23 cellular contexts compared by ENCODE assay signal in the genomic region with DNA sequence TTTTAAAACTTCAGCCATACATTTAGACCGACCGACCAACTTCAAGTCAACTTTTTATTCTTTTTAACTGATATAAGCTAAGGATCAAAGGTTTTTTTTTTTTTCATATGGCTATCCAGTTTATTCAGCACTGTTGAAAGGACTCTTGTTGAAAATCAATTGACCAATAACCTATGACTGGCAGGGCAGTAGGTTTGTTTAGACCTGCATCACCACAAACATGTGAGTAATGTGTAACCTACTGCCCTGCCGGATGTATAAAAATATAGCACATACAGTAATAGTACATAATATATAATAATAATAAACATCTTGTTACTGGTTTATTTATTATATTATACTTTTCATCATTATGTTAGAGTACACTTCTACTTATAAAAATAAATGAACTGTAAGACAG.
"Had no signal": no experiment of that assay in that cellular context is flagged by ENCODE, and none has a peak within 500 bp of the region (broad histone marks: within the 10 kb centered on the region; RNA-seq: fewer than 3 reads in every experiment).

No MANE protein-coding gene starts in this region.

- H3K4me1 ChIP-seq: left ventricle myocardium inferior, pancreas, prostate gland, suprapubic skin, tibial artery, upper lobe of right lung had no signal

- DNase-seq: hypothalamus; immature natural killer cell; kidney; left colon; left ventricle myocardium inferior; naive thymus-derived CD8-positive, alpha-beta T cell; nucleus accumbens; pancreas; posterior cingulate gyrus; retina; right cardiac atrium; stimulated activated CD4-positive, alpha-beta T cell treated with anti-CD3 and anti-CD28 coated beads, Interleukin-4, amount 100 ng/mL, for 24 hours; stimulated activated naive CD4-positive, alpha-beta T cell; tibial artery; trophoblast cell; upper lobe of right lung had no signal

- H3K27ac ChIP-seq: left ventricle myocardium inferior, pancreas, prostate gland, skin epidermis, suprapubic skin, thoracic aorta, tibial artery, upper lobe of right lung had no signal

- H3K4me3 ChIP-seq: left ventricle myocardium inferior, lung, pancreas, prostate gland, skin epidermis, suprapubic skin, thoracic aorta, tibial artery, upper lobe of right lung had no signal

- H3K9me3 ChIP-seq: pancreas, prostate gland, thoracic aorta, upper lobe of right lung had no signal

- H3K36me3 ChIP-seq: left ventricle myocardium inferior, pancreas, prostate gland, suprapubic skin, thoracic aorta, tibial artery, upper lobe of right lung had no signal

- ATAC-seq: left colon; naive thymus-derived CD8-positive, alpha-beta T cell; pancreas; right cardiac atrium; sciatic nerve; stimulated activated effector memory CD8-positive, alpha-beta T cell treated with anti-CD3 and anti-CD28 coated beads, Interleukin-12 subunit alpha, Interleukin-12 subunit beta, amount 100 ng/mL, for 72 hours; upper lobe of right lung had no signal

- H3K27me3 ChIP-seq: pancreas, suprapubic skin, tibial artery, upper lobe of right lung had no signal
